In the genomic region with DNA sequence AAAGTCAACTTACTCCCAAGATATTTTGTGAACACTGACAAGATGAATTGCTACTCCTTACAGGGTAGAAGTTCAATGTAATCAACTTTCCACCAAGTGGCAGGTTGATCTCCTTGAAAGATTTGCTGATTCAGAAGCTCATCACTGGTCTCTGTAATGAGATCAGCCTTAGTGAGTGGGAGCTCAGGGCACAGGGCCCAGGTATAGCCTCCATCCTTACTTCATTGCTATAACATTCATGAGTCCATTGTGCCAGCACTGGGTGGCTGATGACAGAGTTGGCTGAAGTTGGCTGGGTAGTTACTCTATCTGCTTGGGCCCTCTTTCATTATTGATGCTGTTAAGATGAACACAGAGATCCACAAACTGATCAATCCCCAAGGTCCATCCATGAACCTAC, we compare ENCODE assay signal across 18 cellular contexts.
"Had no signal": no experiment of that assay in that cellular context is flagged by ENCODE, and none has a peak within 500 bp of the region (broad histone marks: within the 10 kb centered on the region; RNA-seq: fewer than 3 reads in every experiment).

No MANE protein-coding gene starts in this region.

- H3K4me1 ChIP-seq: right atrium auricular region had no signal

- H3K4me3 ChIP-seq: heart left ventricle, neural progenitor cell, ovary, right atrium auricular region, sigmoid colon, stomach had no signal

- H3K27ac Mint-ChIP-seq: dendritic cell treated with granulocyte-macrophage colony-stimulating factor and Interleukin-4, amounts not matched to agents 40 ng/mL and 50 ng/mL, for 4 days; natural killer cell treated with Interleukin-12 subunit alpha and Interleukin-12 subunit beta and Interleukin-15 and Interleukin-18, amount 100 ng/mL, for 72 hours; neural progenitor cell had no signal

- H3K4me3 Mint-ChIP-seq: dendritic cell treated with granulocyte-macrophage colony-stimulating factor and Interleukin-4, amounts not matched to agents 40 ng/mL and 50 ng/mL, for 4 days; natural killer cell treated with Interleukin-12 subunit alpha and Interleukin-12 subunit beta and Interleukin-15 and Interleukin-18, amount 100 ng/mL, for 72 hours; neural progenitor cell had no signal

- DNase-seq: erythroblast; heart left ventricle; hippocampal formation; mammary epithelial cell; nucleus accumbens; ovary; sigmoid colon; small intestine; stimulated activated CD4-positive, alpha-beta T cell treated with anti-CD3 and anti-CD28 coated beads, Interleukin-12 subunit alpha, Interleukin-12 subunit beta, amount 100 ng/mL, for 4 hours; stimulated activated naive CD4-positive, alpha-beta T cell; stomach; substantia nigra; trophoblast cell had no signal

- H3K36me3 ChIP-seq: heart left ventricle, neural progenitor cell, ovary, right atrium auricular region, sigmoid colon, stomach had no signal

- ATAC-seq: heart left ventricle; left lobe of liver; natural killer cell treated with Interleukin-12 subunit alpha and Interleukin-12 subunit beta and Interleukin-15 and Interleukin-18, amount 100 ng/mL, for 72 hours had no signal

- H3K36me3 Mint-ChIP-seq: natural killer cell treated with Interleukin-12 subunit alpha and Interleukin-12 subunit beta and Interleukin-15 and Interleukin-18, amount 100 ng/mL, for 72 hours; neural progenitor cell had no signal

- H3K9me3 Mint-ChIP-seq: dendritic cell treated with granulocyte-macrophage colony-stimulating factor and Interleukin-4, amounts not matched to agents 40 ng/mL and 50 ng/mL, for 4 days; natural killer cell treated with Interleukin-12 subunit alpha and Interleukin-12 subunit beta and Interleukin-15 and Interleukin-18, amount 100 ng/mL, for 72 hours; neural progenitor cell had no signal

- H3K27ac ChIP-seq: heart left ventricle, neural progenitor cell, ovary, right atrium auricular region, sigmoid colon, stomach had no signal

- H3K27me3 ChIP-seq: neural progenitor cell, ovary, right atrium auricular region, sigmoid colon, stomach had no signal

- H3K9me3 ChIP-seq: heart left ventricle, ovary, right atrium auricular region, sigmoid colon, stomach had no signal
